Comparison of ENCODE assay signal across 1 cellular context in the genomic region with DNA sequence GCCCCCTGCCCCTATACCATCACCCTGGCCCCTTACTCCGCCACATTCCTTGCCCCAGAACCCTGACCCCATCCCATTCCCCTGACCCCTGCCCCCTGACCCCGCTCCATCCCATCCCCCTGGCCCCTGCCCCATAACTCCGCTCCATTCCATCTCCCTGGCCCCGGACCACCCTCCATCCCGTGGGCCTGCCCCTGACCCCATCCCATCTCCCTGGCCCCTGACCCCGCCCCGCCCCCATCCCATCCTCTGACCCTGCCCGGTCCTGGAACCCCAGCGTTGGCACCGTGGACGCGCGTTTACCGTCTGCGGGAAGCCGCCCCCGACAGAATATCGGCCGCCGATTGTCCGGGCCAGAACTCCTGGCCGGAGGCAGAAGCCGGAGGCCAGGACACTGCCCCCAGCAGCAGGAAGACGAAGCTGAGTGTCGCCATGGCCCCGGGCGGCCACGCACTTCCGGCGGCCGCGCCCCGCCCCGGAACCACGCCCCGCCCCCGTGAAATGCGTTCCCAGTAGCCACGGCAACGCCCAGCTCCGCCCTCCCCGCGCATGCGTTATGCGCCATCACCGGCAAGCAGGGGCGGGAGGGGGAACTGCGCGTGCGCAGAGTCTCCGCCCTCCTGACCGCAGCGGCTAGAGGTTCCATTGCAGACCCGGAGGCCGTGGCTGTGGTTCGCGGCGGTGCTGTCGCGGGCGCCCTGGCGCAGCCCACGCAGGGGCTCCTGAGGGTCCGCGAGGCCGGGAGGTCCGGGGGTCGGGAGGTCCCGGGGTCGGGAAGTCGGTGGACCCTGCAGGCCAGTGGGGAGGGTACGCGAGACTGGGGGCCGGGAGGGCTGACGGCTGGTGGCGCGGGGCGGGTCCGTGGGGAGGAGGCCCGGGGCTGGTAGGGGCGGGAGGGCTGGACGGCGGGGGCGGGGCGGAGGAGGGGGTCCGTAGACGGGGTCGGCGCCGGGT.
A peak's percentile ranks its signal among the peaks of the same experiment; 100 is the strongest.
TF ChIP-seq lines count a peak whose summit lies in the region.

TSS of gene POFUT2 (minus strand) at position 458 of the 954 bp plus-strand sequence. CDS start at position 434, 24 bp downstream.

TF ChIP-seq in HepG2, 621 proteins besides CTCF, POLR2A, EP300 and RAD21 (continued from another document and continues in another):
- TF ChIP-seq IRF9 (CRISPR knock-in tag; IDR thresholded peaks at IDR 0.05; ENCODE audit: borderline replicate concordance) (peak; percentile 49; the same call in 1 of the 2 replicates), IRF2 (CRISPR knock-in tag; IDR thresholded peaks at IDR 0.05) (no peak), ZNF616 (CRISPR knock-in tag; IDR thresholded peaks at IDR 0.05; ENCODE audit: low read depth) (no peak), EED (CRISPR knock-in tag; IDR thresholded peaks at IDR 0.05) (no peak), TBP (CRISPR knock-in tag; IDR thresholded peaks at IDR 0.05) (no peak), FOSL1 (CRISPR knock-in tag; IDR thresholded peaks at IDR 0.05; ENCODE audit: borderline replicate concordance) (no peak), HNRNPH1 (optimal IDR thresholded peaks at IDR 0.05; ENCODE audit: low read depth, low read length) (no peak), ZNF276 (CRISPR knock-in tag; IDR thresholded peaks at IDR 0.05; ENCODE audit: low read depth) (no peak), ZNF703 (CRISPR knock-in tag; IDR thresholded peaks at IDR 0.05; ENCODE audit: borderline replicate concordance) (no peak), ZNF513 (CRISPR knock-in tag; conservative IDR thresholded peaks at IDR 0.05) (no peak), ZNF205 (CRISPR knock-in tag; IDR thresholded peaks at IDR 0.05) (no peak), HIVEP1 (CRISPR knock-in tag; IDR thresholded peaks at IDR 0.05) (peak; percentile 52; the same call in 1 of the 2 replicates), GMEB2 (CRISPR knock-in tag; IDR thresholded peaks at IDR 0.05; ENCODE audit: low read depth) (no peak), ZNF530 (CRISPR knock-in tag; IDR thresholded peaks at IDR 0.05; ENCODE audit: low read depth) (no peak), AHR (CRISPR knock-in tag; IDR thresholded peaks at IDR 0.05) (no peak), NFRKB (IDR thresholded peaks at IDR 0.05) (no peak), ZFP41 (CRISPR knock-in tag; IDR thresholded peaks at IDR 0.05; ENCODE audit: borderline replicate concordance) (no peak), ZNF556 (CRISPR knock-in tag; IDR thresholded peaks at IDR 0.05; ENCODE audit: borderline replicate concordance) (no peak), RFX3 (CRISPR knock-in tag; IDR thresholded peaks at IDR 0.05) (peak; percentile 93), BORCS8-MEF2B (CRISPR knock-in tag; IDR thresholded peaks at IDR 0.05) (no peak), SRSF4 (IDR thresholded peaks at IDR 0.05; ENCODE audit: low read depth, low read length, poor library complexity, severe bottlenecking) (no peak), RXRA (CRISPR knock-in tag; IDR thresholded peaks at IDR 0.05) (peak; percentile 43; the same call in 1 of the 2 replicates), ZNF577 (CRISPR knock-in tag; IDR thresholded peaks at IDR 0.05; ENCODE audit: borderline replicate concordance, low read depth) (no peak), SMARCC2 (IDR thresholded peaks at IDR 0.05) (no peak), ZSCAN31 (CRISPR knock-in tag; IDR thresholded peaks at IDR 0.05; ENCODE audit: low read depth) (0 out of 2 replicates have a peak, but pooled peaks have one; percentile 33), ZNF670 (CRISPR knock-in tag; IDR thresholded peaks at IDR 0.05; ENCODE audit: borderline replicate concordance) (no peak), SNAI1 (CRISPR knock-in tag; IDR thresholded peaks at IDR 0.05; ENCODE audit: borderline replicate concordance) (no peak; the same call in 1 of the 2 replicates)
- TF ChIP-seq, protein P1, sequence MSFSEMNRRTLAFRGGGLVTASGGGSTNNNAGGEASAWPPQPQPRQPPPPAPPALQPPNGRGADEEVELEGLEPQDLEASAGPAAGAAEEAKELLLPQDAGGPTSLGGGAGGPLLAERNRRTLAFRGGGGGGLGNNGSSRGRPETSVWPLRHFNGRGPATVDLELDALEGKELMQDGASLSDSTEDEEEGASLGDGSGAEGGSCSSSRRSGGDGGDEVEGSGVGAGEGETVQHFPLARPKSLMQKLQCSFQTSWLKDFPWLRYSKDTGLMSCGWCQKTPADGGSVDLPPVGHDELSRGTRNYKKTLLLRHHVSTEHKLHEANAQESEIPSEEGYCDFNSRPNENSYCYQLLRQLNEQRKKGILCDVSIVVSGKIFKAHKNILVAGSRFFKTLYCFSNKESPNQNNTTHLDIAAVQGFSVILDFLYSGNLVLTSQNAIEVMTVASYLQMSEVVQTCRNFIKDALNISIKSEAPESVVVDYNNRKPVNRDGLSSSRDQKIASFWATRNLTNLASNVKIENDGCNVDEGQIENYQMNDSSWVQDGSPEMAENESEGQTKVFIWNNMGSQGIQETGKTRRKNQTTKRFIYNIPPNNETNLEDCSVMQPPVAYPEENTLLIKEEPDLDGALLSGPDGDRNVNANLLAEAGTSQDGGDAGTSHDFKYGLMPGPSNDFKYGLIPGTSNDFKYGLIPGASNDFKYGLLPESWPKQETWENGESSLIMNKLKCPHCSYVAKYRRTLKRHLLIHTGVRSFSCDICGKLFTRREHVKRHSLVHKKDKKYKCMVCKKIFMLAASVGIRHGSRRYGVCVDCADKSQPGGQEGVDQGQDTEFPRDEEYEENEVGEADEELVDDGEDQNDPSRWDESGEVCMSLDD (CRISPR knock-in tag; IDR thresholded peaks at IDR 0.05; ENCODE audit: borderline replicate concordance): no peak
- TF ChIP-seq, protein P2, sequence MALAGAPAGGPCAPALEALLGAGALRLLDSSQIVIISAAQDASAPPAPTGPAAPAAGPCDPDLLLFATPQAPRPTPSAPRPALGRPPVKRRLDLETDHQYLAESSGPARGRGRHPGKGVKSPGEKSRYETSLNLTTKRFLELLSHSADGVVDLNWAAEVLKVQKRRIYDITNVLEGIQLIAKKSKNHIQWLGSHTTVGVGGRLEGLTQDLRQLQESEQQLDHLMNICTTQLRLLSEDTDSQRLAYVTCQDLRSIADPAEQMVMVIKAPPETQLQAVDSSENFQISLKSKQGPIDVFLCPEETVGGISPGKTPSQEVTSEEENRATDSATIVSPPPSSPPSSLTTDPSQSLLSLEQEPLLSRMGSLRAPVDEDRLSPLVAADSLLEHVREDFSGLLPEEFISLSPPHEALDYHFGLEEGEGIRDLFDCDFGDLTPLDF (CRISPR knock-in tag; IDR thresholded peaks at IDR 0.05): no peak
- TF ChIP-seq, protein P3, sequence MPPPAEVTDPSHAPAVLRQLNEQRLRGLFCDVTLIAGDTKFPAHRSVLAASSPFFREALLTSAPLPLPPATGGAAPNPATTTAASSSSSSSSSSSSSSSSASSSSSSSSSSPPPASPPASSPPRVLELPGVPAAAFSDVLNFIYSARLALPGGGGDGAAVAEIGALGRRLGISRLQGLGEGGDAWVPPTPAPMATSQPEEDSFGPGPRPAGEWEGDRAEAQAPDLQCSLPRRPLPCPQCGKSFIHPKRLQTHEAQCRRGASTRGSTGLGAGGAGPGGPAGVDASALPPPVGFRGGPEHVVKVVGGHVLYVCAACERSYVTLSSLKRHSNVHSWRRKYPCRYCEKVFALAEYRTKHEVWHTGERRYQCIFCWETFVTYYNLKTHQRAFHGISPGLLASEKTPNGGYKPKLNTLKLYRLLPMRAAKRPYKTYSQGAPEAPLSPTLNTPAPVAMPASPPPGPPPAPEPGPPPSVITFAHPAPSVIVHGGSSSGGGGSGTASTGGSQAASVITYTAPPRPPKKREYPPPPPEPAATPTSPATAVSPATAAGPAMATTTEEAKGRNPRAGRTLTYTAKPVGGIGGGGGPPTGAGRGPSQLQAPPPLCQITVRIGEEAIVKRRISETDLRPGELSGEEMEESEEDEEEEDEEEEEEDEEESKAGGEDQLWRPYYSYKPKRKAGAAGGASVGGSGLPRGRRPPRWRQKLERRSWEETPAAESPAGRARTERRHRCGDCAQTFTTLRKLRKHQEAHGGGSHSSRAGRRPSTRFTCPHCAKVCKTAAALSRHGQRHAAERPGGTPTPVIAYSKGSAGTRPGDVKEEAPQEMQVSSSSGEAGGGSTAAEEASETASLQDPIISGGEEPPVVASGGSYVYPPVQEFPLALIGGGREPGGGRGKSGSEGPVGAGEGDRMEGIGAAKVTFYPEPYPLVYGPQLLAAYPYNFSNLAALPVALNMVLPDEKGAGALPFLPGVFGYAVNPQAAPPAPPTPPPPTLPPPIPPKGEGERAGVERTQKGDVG (CRISPR knock-in tag; IDR thresholded peaks at IDR 0.05; ENCODE audit: borderline replicate concordance): no peak
- TF ChIP-seq, protein P4, sequence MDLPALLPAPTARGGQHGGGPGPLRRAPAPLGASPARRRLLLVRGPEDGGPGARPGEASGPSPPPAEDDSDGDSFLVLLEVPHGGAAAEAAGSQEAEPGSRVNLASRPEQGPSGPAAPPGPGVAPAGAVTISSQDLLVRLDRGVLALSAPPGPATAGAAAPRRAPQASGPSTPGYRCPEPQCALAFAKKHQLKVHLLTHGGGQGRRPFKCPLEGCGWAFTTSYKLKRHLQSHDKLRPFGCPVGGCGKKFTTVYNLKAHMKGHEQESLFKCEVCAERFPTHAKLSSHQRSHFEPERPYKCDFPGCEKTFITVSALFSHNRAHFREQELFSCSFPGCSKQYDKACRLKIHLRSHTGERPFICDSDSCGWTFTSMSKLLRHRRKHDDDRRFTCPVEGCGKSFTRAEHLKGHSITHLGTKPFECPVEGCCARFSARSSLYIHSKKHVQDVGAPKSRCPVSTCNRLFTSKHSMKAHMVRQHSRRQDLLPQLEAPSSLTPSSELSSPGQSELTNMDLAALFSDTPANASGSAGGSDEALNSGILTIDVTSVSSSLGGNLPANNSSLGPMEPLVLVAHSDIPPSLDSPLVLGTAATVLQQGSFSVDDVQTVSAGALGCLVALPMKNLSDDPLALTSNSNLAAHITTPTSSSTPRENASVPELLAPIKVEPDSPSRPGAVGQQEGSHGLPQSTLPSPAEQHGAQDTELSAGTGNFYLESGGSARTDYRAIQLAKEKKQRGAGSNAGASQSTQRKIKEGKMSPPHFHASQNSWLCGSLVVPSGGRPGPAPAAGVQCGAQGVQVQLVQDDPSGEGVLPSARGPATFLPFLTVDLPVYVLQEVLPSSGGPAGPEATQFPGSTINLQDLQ (CRISPR knock-in tag; IDR thresholded peaks at IDR 0.05): no peak
- TF ChIP-seq, protein P5, sequence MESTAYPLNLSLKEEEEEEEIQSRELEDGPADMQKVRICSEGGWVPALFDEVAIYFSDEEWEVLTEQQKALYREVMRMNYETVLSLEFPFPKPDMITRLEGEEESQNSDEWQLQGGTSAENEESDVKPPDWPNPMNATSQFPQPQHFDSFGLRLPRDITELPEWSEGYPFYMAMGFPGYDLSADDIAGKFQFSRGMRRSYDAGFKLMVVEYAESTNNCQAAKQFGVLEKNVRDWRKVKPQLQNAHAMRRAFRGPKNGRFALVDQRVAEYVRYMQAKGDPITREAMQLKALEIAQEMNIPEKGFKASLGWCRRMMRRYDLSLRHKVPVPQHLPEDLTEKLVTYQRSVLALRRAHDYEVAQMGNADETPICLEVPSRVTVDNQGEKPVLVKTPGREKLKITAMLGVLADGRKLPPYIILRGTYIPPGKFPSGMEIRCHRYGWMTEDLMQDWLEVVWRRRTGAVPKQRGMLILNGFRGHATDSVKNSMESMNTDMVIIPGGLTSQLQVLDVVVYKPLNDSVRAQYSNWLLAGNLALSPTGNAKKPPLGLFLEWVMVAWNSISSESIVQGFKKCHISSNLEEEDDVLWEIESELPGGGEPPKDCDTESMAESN (CRISPR knock-in tag; conservative IDR thresholded peaks at IDR 0.05): 0 out of 2 replicates have a peak, but pooled peaks have one; percentile 28
- TF ChIP-seq, protein P6, sequence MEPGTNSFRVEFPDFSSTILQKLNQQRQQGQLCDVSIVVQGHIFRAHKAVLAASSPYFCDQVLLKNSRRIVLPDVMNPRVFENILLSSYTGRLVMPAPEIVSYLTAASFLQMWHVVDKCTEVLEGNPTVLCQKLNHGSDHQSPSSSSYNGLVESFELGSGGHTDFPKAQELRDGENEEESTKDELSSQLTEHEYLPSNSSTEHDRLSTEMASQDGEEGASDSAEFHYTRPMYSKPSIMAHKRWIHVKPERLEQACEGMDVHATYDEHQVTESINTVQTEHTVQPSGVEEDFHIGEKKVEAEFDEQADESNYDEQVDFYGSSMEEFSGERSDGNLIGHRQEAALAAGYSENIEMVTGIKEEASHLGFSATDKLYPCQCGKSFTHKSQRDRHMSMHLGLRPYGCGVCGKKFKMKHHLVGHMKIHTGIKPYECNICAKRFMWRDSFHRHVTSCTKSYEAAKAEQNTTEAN (CRISPR knock-in tag; conservative IDR thresholded peaks at IDR 0.05): no peak
